Comparison of ENCODE assay signal across 8 cellular contexts in the genomic region with DNA sequence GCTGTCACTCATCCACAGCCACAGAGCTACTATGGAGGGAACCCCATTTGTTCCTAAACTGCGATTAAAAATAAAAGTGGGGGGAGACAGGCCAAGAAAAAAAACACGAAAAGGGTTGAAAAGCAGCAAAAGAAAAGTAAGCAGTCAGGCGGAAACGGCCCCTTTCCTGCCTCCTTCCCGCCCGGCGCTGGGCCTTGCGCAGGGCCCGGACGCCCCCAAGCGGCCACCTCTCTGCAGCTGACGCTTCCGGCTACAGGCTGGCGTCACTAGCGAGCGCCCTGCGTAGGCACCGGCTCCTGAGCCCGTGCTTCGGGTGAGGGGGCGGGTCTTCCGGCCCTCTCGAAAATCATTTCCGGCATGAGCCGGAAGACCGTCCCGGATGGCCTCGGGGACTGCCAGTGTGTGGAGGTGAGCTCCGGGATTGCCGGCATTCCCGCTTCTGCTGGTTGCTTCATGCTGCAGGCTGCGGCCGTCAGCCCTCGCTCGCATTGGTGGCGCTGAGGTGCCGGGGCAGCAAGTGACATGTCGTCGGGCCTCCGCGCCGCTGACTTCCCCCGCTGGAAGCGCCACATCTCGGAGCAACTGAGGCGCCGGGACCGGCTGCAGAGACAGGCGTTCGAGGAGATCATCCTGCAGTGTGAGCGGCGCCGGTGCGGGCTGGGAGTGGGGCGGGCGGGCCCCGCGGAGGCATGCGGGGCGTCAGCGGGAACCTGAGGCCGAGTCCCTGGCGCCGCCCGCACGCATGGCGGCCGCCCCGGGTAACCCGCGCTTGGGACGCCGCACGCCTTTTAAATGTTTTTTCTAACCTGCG. TPM values are rescaled to one million over a fixed set of nuclear protein-coding genes. Genes with fewer than 3 reads are reported as not detected.
DNase-seq lines count a peak whose midpoint lies in the region; ATAC-seq and TF ChIP-seq lines count a peak whose summit lies in the region.

Gene ATG16L1, plus strand, starts transcription at position 368 of the 811 bp plus-strand sequence. Its CDS starts 155 bp downstream, at position 523.

- DNase-seq in COLO829 (ENCODE audit: low spot score) (peak; percentile 98), HS-5 (ENCODE audit: low read depth) (peak; percentile 86), NK-92 (lab: John Stamatoyannopoulos, UW; ENCODE audit: unreplicated experiment) (peak; percentile 74), lung (ENCODE audit: low spot score) (peak; percentile 95)
- DNase-seq in activated CD8-positive, alpha-beta memory T cell treated with anti-CD3 and anti-CD28 coated beads for 1 hour (ENCODE audit: extremely low read depth in 1 of 2, low read depth in 1 of 2) = peak; percentile 84 to 91
- DNase-seq in effector CD4-positive, alpha-beta T cell = peak; percentile 94
- peak; percentile 79 to 91 (median 90) for DNase-seq in stimulated activated CD4-positive, alpha-beta T cell treated with anti-CD3 and anti-CD28 coated beads, TNF-alpha, amount 100 ng/mL, for 4 hours (ENCODE audit: low read depth in 3 of 3)

- WGBS in lung, 2 donors = 0 to 1% methylated on average over 70 to 75 of the region's 75 CpGs

- H3K36me3 ChIP-seq in lung (ENCODE audit: control insufficient read depth in 2 of 2, insufficient read depth in 2 of 2, low read length in 2 of 2) = peaks cover under 1 to 2% of the 10 kb centered on the region in 2 donors

- no peaks in the 10 kb centered on the region for H3K27me3 ChIP-seq in lung (ENCODE audit: control insufficient read depth, insufficient read depth)

- H3K4me1 ChIP-seq in lung (ENCODE audit: control insufficient read depth in 2 of 2, insufficient read depth in 2 of 2, low read length in 2 of 2) = peaks cover 4 to 8% of the 10 kb centered on the region in 2 donors

- no peaks in the 10 kb centered on the region for H3K9me3 ChIP-seq in lung (ENCODE audit: control insufficient read depth in 2 of 2, insufficient read depth in 1 of 2, low read length in 1 of 2)

- ATAC-seq in GM19468 (IDR thresholded peaks at IDR 0.05; ENCODE audit: extremely low read depth, unreplicated experiment) = peak; percentile 91
- ATAC-seq in lung (ENCODE audit: insufficient read depth, low FRiP score) = peak; percentile 99

- peak within 1 kb of the TSS; percentile 88 to 91 for H3K27ac ChIP-seq in lung (ENCODE audit: low read depth in 1 of 2, low read length in 1 of 2)

- H3K4me3 ChIP-seq in lung = peak within 1 kb of the TSS; percentile 93

- TF ChIP-seq CTCF in lung (IDR thresholded peaks at IDR 0.05; ENCODE audit: control extremely low read depth, extremely low read depth) = peak; percentile 92

RNA-seq across cellular contexts. Expression of gene ATG16L1, which starts in this region (rescaled TPM):
- 10 to 100 TPM; 25.8 to 37.0 TPM for total RNA-seq in lung
- polyA plus RNA-seq in lung = 10 to 100 TPM; 10.9 to 14.8 TPM

Comparison
In these comparisons a context has a peak if more than half of its experiments do, and no peak if none do; other contexts are left out.
1. Peak in every context shown above with its lines: DNase-seq, ATAC-seq, H3K4me3 ChIP-seq and H3K27ac ChIP-seq.